28 cellular contexts compared by ENCODE assay signal in genomic region chr1:81042225-81042624, GRCh38.
"Had no signal": no experiment of that assay in that cellular context is flagged by ENCODE, and none has a peak within 500 bp of the region (broad histone marks: within the 10 kb centered on the region; RNA-seq: fewer than 3 reads in every experiment).

No MANE protein-coding gene starts in this region.

- H3K4me2 ChIP-seq: neural progenitor cell, smooth muscle cell had no signal

- H3K27me3 ChIP-seq: neural progenitor cell, ovary, right lobe of liver, sigmoid colon, spleen, suprapubic skin, testis, tibial artery, transverse colon, upper lobe of right lung, uterus had no signal

- H3K36me3 ChIP-seq: neural progenitor cell, ovary, right lobe of liver, sigmoid colon, spleen, suprapubic skin, tibial artery, transverse colon, upper lobe of right lung, uterus had no signal

- ATAC-seq: natural killer cell; psoas muscle; right cardiac atrium; right lobe of liver; stimulated activated memory B cell treated with anti-CD40 and anti-IgM and Interleukin-4, amounts not matched to agents 10 μg/mL and 1 μg/mL and 100 μg/mL, for 72 hours; stimulated activated naive CD8-positive, alpha-beta T cell treated with anti-CD3 and anti-CD28 coated beads, Interleukin-15, amount 100 ng/mL, for 72 hours; stimulated activated naive CD8-positive, alpha-beta T cell treated with anti-CD3 and anti-CD28 coated beads, Interleukin-15, Interleukin-2, amounts not matched to agents 100 U/mL and 50 U/mL, for 24 hours; upper lobe of right lung had no signal

- H2AFZ ChIP-seq: neural progenitor cell, parathyroid adenoma had no signal

- H3K27ac ChIP-seq: neural progenitor cell, ovary, parathyroid adenoma, psoas muscle, right lobe of liver, sigmoid colon, spleen, suprapubic skin, testis, tibial artery, transverse colon, upper lobe of right lung, uterus had no signal

- H3K4me1 ChIP-seq: neural progenitor cell, parathyroid adenoma, psoas muscle, right lobe of liver, sigmoid colon, spleen, suprapubic skin, testis, tibial artery, transverse colon, upper lobe of right lung, uterus had no signal

- H3K79me2 ChIP-seq: parathyroid adenoma had no signal

- H3K4me3 ChIP-seq: neural progenitor cell, ovary, psoas muscle, right lobe of liver, sigmoid colon, smooth muscle cell, spleen, suprapubic skin, testis, tibial artery, transverse colon, upper lobe of right lung, uterus had no signal

- DNase-seq: natural killer cell; occipital lobe; ovary; posterior cingulate gyrus; psoas muscle; right cardiac atrium; right lobe of liver; sigmoid colon; spleen; stimulated activated CD4-positive, alpha-beta T cell treated with anti-CD3 and anti-CD28 coated beads, Interleukin-12 subunit alpha, Interleukin-12 subunit beta, amount 100 ng/mL, for 4 hours; stimulated activated CD4-positive, alpha-beta T cell treated with anti-CD3 and anti-CD28 coated beads, Interleukin-1b, Interleukin-23, amount 100 ng/mL, for 48 hours; stimulated activated CD4-positive, alpha-beta T cell treated with anti-CD3 and anti-CD28 coated beads, Interleukin-4, amount 100 ng/mL, for 1 hour; stimulated activated CD4-positive, alpha-beta T cell treated with anti-CD3 and anti-CD28 coated beads, Interleukin-4, amount 100 ng/mL, for 4 hours; stimulated activated CD8-positive, alpha-beta memory T cell treated with anti-CD3 and anti-CD28 coated beads, Interleukin-4, amount 100 ng/mL, for 48 hours; stimulated activated naive CD4-positive, alpha-beta T cell; stimulated activated naive CD8-positive, alpha-beta T cell treated with anti-CD3 and anti-CD28 coated beads, Interleukin-15, amount 100 ng/mL, for 72 hours; stimulated activated naive CD8-positive, alpha-beta T cell treated with anti-CD3 and anti-CD28 coated beads, Interleukin-15, Interleukin-2, amounts not matched to agents 100 U/mL and 50 U/mL, for 24 hours; substantia nigra; testis; tibial artery; transverse colon; upper lobe of right lung; uterus had no signal

- H3K9me3 ChIP-seq: ovary, psoas muscle, right lobe of liver, sigmoid colon, spleen, suprapubic skin, testis, tibial artery, transverse colon, upper lobe of right lung, uterus had no signal

- H3K9ac ChIP-seq: neural progenitor cell, parathyroid adenoma had no signal
